Comparison of ENCODE assay signal across 8 cellular contexts in genomic region chr7:126856691-126857291, GRCh38.
A peak's percentile ranks its signal among the peaks of the same experiment; 100 is the strongest.
DNase-seq lines count a peak whose midpoint lies in the region; ATAC-seq and TF ChIP-seq lines count a peak whose summit lies in the region.

No MANE protein-coding gene starts in this region.

- H3K27me3 ChIP-seq in A673 (replicated peaks; ENCODE audit: insufficient read depth, low read depth, low read length, poor library complexity) (no peaks in the 10 kb centered on the region), mesendoderm (ENCODE audit: insufficient read depth, low read length, poor library complexity) (no peaks in the 10 kb centered on the region)

- no peak overlapping the region for H3K4ac ChIP-seq in mesendoderm (ENCODE audit: low read depth, low read length)

- no peaks in the 10 kb centered on the region for H3K79me2 ChIP-seq in mesendoderm (ENCODE audit: control insufficient read depth, insufficient read depth, low read length)

- H3K9ac ChIP-seq in mesendoderm (ENCODE audit: low read length) = no peak overlapping the region

- H3K4me1 ChIP-seq in A673 (ENCODE audit: insufficient read depth, low read length, poor library complexity, severe bottlenecking) = no peaks in the 10 kb centered on the region
- H3K4me1 ChIP-seq in mesendoderm (ENCODE audit: control insufficient read depth, low read depth, low read length) = no peaks in the 10 kb centered on the region

- no peaks in the 10 kb centered on the region for H3K36me3 ChIP-seq in A673 (ENCODE audit: insufficient read depth, low read length, poor library complexity, severe bottlenecking)
- H3K36me3 ChIP-seq in mesendoderm (ENCODE audit: control insufficient read depth, insufficient read depth, low read length) = no peaks in the 10 kb centered on the region

- H3K27ac ChIP-seq in A673 (ENCODE audit: low read depth, low read length, poor library complexity, severe bottlenecking) (no peak overlapping the region), VCaP (no peak overlapping the region), mesendoderm (ENCODE audit: low read depth, low read length) (no peak overlapping the region)

- no peak overlapping the region for H3K4me2 ChIP-seq in mesendoderm (ENCODE audit: low read length)

- H2BK15ac ChIP-seq in mesendoderm (replicated peaks; ENCODE audit: low read depth) = no peak overlapping the region

- POLR2A ChIA-PET in A673 (lab: Charles Lee; ENCODE audit: low non-redundant PET) = no interaction called here

- no peak overlapping the region for H4K5ac ChIP-seq in mesendoderm (ENCODE audit: low read length)

- H3K4me3 ChIP-seq in A673 (ENCODE audit: low read depth, low read length, poor library complexity, severe bottlenecking) (no peak overlapping the region), mesendoderm (ENCODE audit: low read length) (no peak overlapping the region)

- BruUV-seq in A673 (replicated peaks; lab: Mats Ljungman, UMichigan) = no TSS peak

- TF ChIP-seq CTCF in A673 (conservative IDR thresholded peaks at IDR 0.05; ENCODE audit: low read depth, low read length) (peak; percentile 81), VCaP (conservative IDR thresholded peaks at IDR 0.05) (peak; percentile 76), omental fat pad (IDR thresholded peaks at IDR 0.05) (no peak)

- H2BK5ac ChIP-seq in mesendoderm (ENCODE audit: low read length) = no peak overlapping the region

- H2AK5ac ChIP-seq in mesendoderm (ENCODE audit: low read length) = no peak overlapping the region

- no peak overlapping the region for H3K23ac ChIP-seq in mesendoderm (ENCODE audit: low read length)

- H2BK120ac ChIP-seq in mesendoderm (ENCODE audit: low read depth, low read length) = no peak overlapping the region

- no CpG with 5 or more reads among the region's 2 CpGs for WGBS in mesendoderm (ENCODE audit: extremely low coverage, insufficient coverage, low lambda C conversion rate)

- no peak overlapping the region for H4K8ac ChIP-seq in mesendoderm (ENCODE audit: low read depth, low read length)

- H3K56ac ChIP-seq in mesendoderm (ENCODE audit: low read length) = no peak overlapping the region

- CTCF ChIA-PET in A673 (lab: Charles Lee) = no interaction called here

- no peaks in the 10 kb centered on the region for H3K9me3 ChIP-seq in A673 (ENCODE audit: low read depth, low read length, poor library complexity, severe bottlenecking)

- no peaks in the 10 kb centered on the region for H3K79me1 ChIP-seq in mesendoderm (ENCODE audit: low read length)

- no peak overlapping the region for H3K18ac ChIP-seq in mesendoderm (ENCODE audit: low read length)

- peak; percentile 32 for DNase-seq in A673 (ENCODE audit: low spot score)
- peak; percentile 66 for DNase-seq in mesendoderm
- no peak for DNase-seq in effector CD4-positive, alpha-beta T cell
- DNase-seq in activated CD4-positive, alpha-beta T cell treated with anti-CD3 and anti-CD28 coated beads for 4 hours = no peak
- DNase-seq in omental fat pad (ENCODE audit: low spot score) = no peak

- intact Hi-C loops in A673 (cut with micrococcal nuclease; ENCODE audit: unreplicated experiment) = loop anchor here (10.0 kb wide), 1 partner anchor 398 kb away; the partner anchor contains the start of gene GRM8

- ATAC-seq in GM18870 (IDR thresholded peaks at IDR 0.05; ENCODE audit: unreplicated experiment) (peak; percentile 82), HG03139 (IDR thresholded peaks at IDR 0.05; ENCODE audit: unreplicated experiment) (peak; percentile 73), omental fat pad (ENCODE audit: low FRiP score) (no peak)

Comparison
In these comparisons a context has a peak if more than half of its experiments do, and no peak if none do; other contexts are left out.
1. DNase-seq: peak in A673 (single experiment) and mesendoderm (single experiment); none in effector CD4-positive, alpha-beta T cell (single experiment), activated CD4-positive, alpha-beta T cell treated with anti-CD3 and anti-CD28 coated beads for 4 hours (0 of 2) and omental fat pad (single experiment).
2. CTCF ChIP-seq: peak in A673 (single experiment) and VCaP (single experiment); none in omental fat pad (0 of 3).